Comparison of ENCODE assay signal across 1 cellular context in the genomic region with DNA sequence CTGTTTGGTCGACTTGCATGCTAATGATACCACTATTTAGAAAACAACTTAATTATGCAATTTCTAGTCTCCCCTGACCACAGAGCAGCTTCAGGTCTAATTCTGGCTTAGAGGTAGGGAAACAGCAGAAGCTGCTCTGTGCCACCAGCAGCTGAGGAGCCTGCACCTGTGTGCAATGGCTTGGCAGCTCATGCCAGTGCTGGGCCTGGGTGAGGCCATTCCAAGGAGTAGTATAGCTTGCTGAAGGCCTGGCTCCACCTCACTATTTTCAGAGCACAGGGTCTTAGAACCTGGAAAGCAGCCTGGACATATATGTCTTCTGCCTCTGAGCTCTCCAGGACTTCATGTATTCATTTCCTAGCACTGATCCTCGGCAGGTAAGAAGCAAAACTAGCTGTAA.
TF ChIP-seq lines count a peak whose summit lies in the region.

No MANE protein-coding gene starts in this region.

TF ChIP-seq in HepG2, 621 proteins besides CTCF, POLR2A, EP300 and RAD21:
- TF ChIP-seq, protein P1, sequence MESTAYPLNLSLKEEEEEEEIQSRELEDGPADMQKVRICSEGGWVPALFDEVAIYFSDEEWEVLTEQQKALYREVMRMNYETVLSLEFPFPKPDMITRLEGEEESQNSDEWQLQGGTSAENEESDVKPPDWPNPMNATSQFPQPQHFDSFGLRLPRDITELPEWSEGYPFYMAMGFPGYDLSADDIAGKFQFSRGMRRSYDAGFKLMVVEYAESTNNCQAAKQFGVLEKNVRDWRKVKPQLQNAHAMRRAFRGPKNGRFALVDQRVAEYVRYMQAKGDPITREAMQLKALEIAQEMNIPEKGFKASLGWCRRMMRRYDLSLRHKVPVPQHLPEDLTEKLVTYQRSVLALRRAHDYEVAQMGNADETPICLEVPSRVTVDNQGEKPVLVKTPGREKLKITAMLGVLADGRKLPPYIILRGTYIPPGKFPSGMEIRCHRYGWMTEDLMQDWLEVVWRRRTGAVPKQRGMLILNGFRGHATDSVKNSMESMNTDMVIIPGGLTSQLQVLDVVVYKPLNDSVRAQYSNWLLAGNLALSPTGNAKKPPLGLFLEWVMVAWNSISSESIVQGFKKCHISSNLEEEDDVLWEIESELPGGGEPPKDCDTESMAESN (CRISPR knock-in tag; conservative IDR thresholded peaks at IDR 0.05): no peak
- TF ChIP-seq POLR2AphosphoS5 (IDR thresholded peaks at IDR 0.05; ENCODE audit: low read depth, low read length) (no peak), NR2C2 (CRISPR knock-in tag; IDR thresholded peaks at IDR 0.05; ENCODE audit: borderline replicate concordance) (no peak), SP140L (CRISPR knock-in tag; IDR thresholded peaks at IDR 0.05; ENCODE audit: borderline replicate concordance) (no peak), ZNF572 (CRISPR knock-in tag; IDR thresholded peaks at IDR 0.05) (no peak), ZC3H4 (CRISPR knock-in tag; IDR thresholded peaks at IDR 0.05; ENCODE audit: borderline replicate concordance) (no peak), SMC3 (IDR thresholded peaks at IDR 0.05; ENCODE audit: low read length) (no peak), TGIF2 (CRISPR knock-in tag; IDR thresholded peaks at IDR 0.05) (no peak), ZNF138 (CRISPR knock-in tag; IDR thresholded peaks at IDR 0.05; ENCODE audit: low read depth) (no peak), EEA1 (CRISPR knock-in tag; IDR thresholded peaks at IDR 0.05; ENCODE audit: borderline replicate concordance) (no peak), ZNF441 (CRISPR knock-in tag; IDR thresholded peaks at IDR 0.05; ENCODE audit: borderline replicate concordance) (no peak), ZNF282 (IDR thresholded peaks at IDR 0.05; ENCODE audit: partially characterized antibody) (no peak), ZNF879 (CRISPR knock-in tag; IDR thresholded peaks at IDR 0.05) (no peak), MED1 (CRISPR knock-in tag; IDR thresholded peaks at IDR 0.05) (no peak), YEATS4 (CRISPR knock-in tag; IDR thresholded peaks at IDR 0.05; ENCODE audit: borderline replicate concordance) (no peak), KAT2B (IDR thresholded peaks at IDR 0.05; ENCODE audit: borderline replicate concordance, low read depth, low read length) (no peak)
- TF ChIP-seq, protein P2, sequence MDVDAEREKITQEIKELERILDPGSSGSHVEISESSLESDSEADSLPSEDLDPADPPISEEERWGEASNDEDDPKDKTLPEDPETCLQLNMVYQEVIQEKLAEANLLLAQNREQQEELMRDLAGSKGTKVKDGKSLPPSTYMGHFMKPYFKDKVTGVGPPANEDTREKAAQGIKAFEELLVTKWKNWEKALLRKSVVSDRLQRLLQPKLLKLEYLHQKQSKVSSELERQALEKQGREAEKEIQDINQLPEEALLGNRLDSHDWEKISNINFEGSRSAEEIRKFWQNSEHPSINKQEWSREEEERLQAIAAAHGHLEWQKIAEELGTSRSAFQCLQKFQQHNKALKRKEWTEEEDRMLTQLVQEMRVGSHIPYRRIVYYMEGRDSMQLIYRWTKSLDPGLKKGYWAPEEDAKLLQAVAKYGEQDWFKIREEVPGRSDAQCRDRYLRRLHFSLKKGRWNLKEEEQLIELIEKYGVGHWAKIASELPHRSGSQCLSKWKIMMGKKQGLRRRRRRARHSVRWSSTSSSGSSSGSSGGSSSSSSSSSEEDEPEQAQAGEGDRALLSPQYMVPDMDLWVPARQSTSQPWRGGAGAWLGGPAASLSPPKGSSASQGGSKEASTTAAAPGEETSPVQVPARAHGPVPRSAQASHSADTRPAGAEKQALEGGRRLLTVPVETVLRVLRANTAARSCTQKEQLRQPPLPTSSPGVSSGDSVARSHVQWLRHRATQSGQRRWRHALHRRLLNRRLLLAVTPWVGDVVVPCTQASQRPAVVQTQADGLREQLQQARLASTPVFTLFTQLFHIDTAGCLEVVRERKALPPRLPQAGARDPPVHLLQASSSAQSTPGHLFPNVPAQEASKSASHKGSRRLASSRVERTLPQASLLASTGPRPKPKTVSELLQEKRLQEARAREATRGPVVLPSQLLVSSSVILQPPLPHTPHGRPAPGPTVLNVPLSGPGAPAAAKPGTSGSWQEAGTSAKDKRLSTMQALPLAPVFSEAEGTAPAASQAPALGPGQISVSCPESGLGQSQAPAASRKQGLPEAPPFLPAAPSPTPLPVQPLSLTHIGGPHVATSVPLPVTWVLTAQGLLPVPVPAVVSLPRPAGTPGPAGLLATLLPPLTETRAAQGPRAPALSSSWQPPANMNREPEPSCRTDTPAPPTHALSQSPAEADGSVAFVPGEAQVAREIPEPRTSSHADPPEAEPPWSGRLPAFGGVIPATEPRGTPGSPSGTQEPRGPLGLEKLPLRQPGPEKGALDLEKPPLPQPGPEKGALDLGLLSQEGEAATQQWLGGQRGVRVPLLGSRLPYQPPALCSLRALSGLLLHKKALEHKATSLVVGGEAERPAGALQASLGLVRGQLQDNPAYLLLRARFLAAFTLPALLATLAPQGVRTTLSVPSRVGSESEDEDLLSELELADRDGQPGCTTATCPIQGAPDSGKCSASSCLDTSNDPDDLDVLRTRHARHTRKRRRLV (CRISPR knock-in tag; IDR thresholded peaks at IDR 0.05): no peak
- TF ChIP-seq, protein P3, sequence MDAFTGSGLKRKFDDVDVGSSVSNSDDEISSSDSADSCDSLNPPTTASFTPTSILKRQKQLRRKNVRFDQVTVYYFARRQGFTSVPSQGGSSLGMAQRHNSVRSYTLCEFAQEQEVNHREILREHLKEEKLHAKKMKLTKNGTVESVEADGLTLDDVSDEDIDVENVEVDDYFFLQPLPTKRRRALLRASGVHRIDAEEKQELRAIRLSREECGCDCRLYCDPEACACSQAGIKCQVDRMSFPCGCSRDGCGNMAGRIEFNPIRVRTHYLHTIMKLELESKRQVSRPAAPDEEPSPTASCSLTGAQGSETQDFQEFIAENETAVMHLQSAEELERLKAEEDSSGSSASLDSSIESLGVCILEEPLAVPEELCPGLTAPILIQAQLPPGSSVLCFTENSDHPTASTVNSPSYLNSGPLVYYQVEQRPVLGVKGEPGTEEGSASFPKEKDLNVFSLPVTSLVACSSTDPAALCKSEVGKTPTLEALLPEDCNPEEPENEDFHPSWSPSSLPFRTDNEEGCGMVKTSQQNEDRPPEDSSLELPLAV (CRISPR knock-in tag; conservative IDR thresholded peaks at IDR 0.05; ENCODE audit: low read depth): no peak
